ENCODE assay signal across 8 cellular contexts in genomic region chr1:145961425-145962156, GRCh38. TPM values are rescaled to one million over a fixed set of nuclear protein-coding genes. Genes with fewer than 3 reads are reported as not detected.
DNase-seq lines count a peak whose midpoint lies in the region; ATAC-seq and TF ChIP-seq lines count a peak whose summit lies in the region.

No MANE protein-coding gene starts in this region.

- H3K27ac ChIP-seq in HEK293 (ENCODE audit: extremely low read depth, low read depth, low read length) (no peak overlapping the region), ectodermal cell (ENCODE audit: insufficient read depth, low read depth, low read length, poor library complexity, severe bottlenecking) (no peak overlapping the region), mucosa of rectum (ENCODE audit: low read depth in 2 of 2, low read length in 2 of 2) (peak overlapping the region in 1 of 2 donors; percentile 39), suprapubic skin (no peak overlapping the region)

- H3K27me3 Mint-ChIP-seq in activated CD4-positive, alpha-beta T cell treated with anti-CD3 and anti-CD28 coated beads, Interleukin-2, amount 10 ng/mL, durations not matched to agents 7 days and 5 days, result peaks cover 4% of the 10 kb centered on the region

- H3K4me1 ChIP-seq in HEK293 (ENCODE audit: control insufficient read depth, insufficient read depth, low read length) (peaks cover 12% of the 10 kb centered on the region), ectodermal cell (ENCODE audit: control insufficient read depth, insufficient read depth, low read length) (peaks cover 31% of the 10 kb centered on the region), mucosa of rectum (ENCODE audit: control insufficient read depth in 2 of 2, insufficient read depth in 2 of 2, low read length in 2 of 2) (peaks cover 35 to 58% of the 10 kb centered on the region in 2 donors), suprapubic skin (peaks cover 71% of the 10 kb centered on the region)

- ATAC-seq in GM21360 (IDR thresholded peaks at IDR 0.05; ENCODE audit: unreplicated experiment), result no peak

- peaks cover 71% of the 10 kb centered on the region for H3K27me3 ChIP-seq in ectodermal cell (ENCODE audit: control insufficient read depth, insufficient read depth, low read length, poor library complexity, severe bottlenecking)
- peaks cover 14 to 34% of the 10 kb centered on the region in 2 donors for H3K27me3 ChIP-seq in mucosa of rectum (ENCODE audit: control insufficient read depth in 2 of 2, insufficient read depth in 2 of 2, low read length in 2 of 2)
- no peaks in the 10 kb centered on the region for H3K27me3 ChIP-seq in suprapubic skin

- H3K4me3 Mint-ChIP-seq in activated CD4-positive, alpha-beta T cell treated with anti-CD3 and anti-CD28 coated beads, Interleukin-2, amount 10 ng/mL, durations not matched to agents 7 days and 5 days, result peak overlapping the region; percentile 86

- H3K27ac Mint-ChIP-seq in activated CD4-positive, alpha-beta T cell treated with anti-CD3 and anti-CD28 coated beads, Interleukin-2, amount 10 ng/mL, durations not matched to agents 7 days and 5 days, result peak overlapping the region; percentile 83

- no peak for TF ChIP-seq CTCF in HEK293 (tag by site-specific recombination; IDR thresholded peaks at IDR 0.05)
- TF ChIP-seq CTCF in suprapubic skin (IDR thresholded peaks at IDR 0.05), result no peak

- H3K4me1 Mint-ChIP-seq in activated CD4-positive, alpha-beta T cell treated with anti-CD3 and anti-CD28 coated beads, Interleukin-2, amount 10 ng/mL, durations not matched to agents 7 days and 5 days, result peaks cover 67% of the 10 kb centered on the region

- H3K36me3 Mint-ChIP-seq in activated CD4-positive, alpha-beta T cell treated with anti-CD3 and anti-CD28 coated beads, Interleukin-2, amount 10 ng/mL, durations not matched to agents 7 days and 5 days (ENCODE audit: low read depth), result no peaks in the 10 kb centered on the region

- DNase-seq in AG08396 (ENCODE audit: low spot score), result peak; percentile 56
- DNase-seq in activated CD4-positive, alpha-beta T cell treated with anti-CD3 and anti-CD28 coated beads, Interleukin-2, amount 10 ng/mL, durations not matched to agents 7 days and 5 days, result peak; percentile 47
- DNase-seq in suprapubic skin (ENCODE audit: low spot score in 2 of 2), result peak in 1 of 2 donors; percentile 74
- no peak for DNase-seq in GM19240 (ENCODE audit: insufficient read length, low spot score)

- H3K4me3 ChIP-seq in HEK293 (ENCODE audit: low read depth, low read length), result no peak overlapping the region; the same call in 1 of the 2 replicates
- peak overlapping the region; percentile 65 for H3K4me3 ChIP-seq in ectodermal cell (ENCODE audit: insufficient read depth, low read depth, low read length)
- H3K4me3 ChIP-seq in mucosa of rectum (ENCODE audit: low read length in 2 of 2), result peak overlapping the region; percentile 77 to 78
- peak overlapping the region; percentile 74 for H3K4me3 ChIP-seq in suprapubic skin

- 1% methylated on average over 57 of the region's 57 CpGs for WGBS in ectodermal cell, 2 experiments
- WGBS in suprapubic skin, result under 1% methylated on average over 18 of the region's 57 CpGs

- no peaks in the 10 kb centered on the region for H3K9me3 ChIP-seq in HEK293 (ENCODE audit: control insufficient read depth, insufficient read depth, low read depth, low read length)
- H3K9me3 ChIP-seq in ectodermal cell (ENCODE audit: control insufficient read depth, low read length), result no peaks in the 10 kb centered on the region
- no peaks in the 10 kb centered on the region for H3K9me3 ChIP-seq in mucosa of rectum (ENCODE audit: control insufficient read depth in 2 of 2, low read length in 2 of 2)
- H3K9me3 ChIP-seq in suprapubic skin, result no peaks in the 10 kb centered on the region

- TF ChIP-seq POLR2A in suprapubic skin (IDR thresholded peaks at IDR 0.05), result no peak

- no peak for TF ChIP-seq EP300 in suprapubic skin (IDR thresholded peaks at IDR 0.05)

- POLR2A ChIA-PET in HEK293 (lab: Yijun Ruan, JAX), result no interaction called here
- POLR2A ChIA-PET in activated CD4-positive, alpha-beta T cell treated with anti-CD3 and anti-CD28 coated beads, Interleukin-2, amount 10 ng/mL, durations not matched to agents 7 days and 5 days (lab: Charles Lee), result interaction anchor here (1.1 kb wide), 1 partner anchor 496 kb away, joined by 6 read pairs; no protein-coding TSS in a partner anchor

- peak overlapping the region; percentile 64 to 74 for H3K9ac ChIP-seq in mucosa of rectum (ENCODE audit: low read depth in 1 of 2, low read length in 2 of 2)

- H3K9me3 Mint-ChIP-seq in activated CD4-positive, alpha-beta T cell treated with anti-CD3 and anti-CD28 coated beads, Interleukin-2, amount 10 ng/mL, durations not matched to agents 7 days and 5 days, result no peaks in the 10 kb centered on the region

- CTCF ChIA-PET in HEK293 (lab: Yijun Ruan, JAX), result interaction anchor here (0.5 kb wide), 2 partner anchors 45 to 50 kb away, joined by 3 to 5 read pairs; no protein-coding TSS in a partner anchor
- CTCF ChIA-PET in activated CD4-positive, alpha-beta T cell treated with anti-CD3 and anti-CD28 coated beads, Interleukin-2, amount 10 ng/mL, durations not matched to agents 7 days and 5 days (lab: Charles Lee), result interaction anchor here (1.4 kb wide), 1 partner anchor 46 kb away, joined by 4 read pairs; no protein-coding TSS in a partner anchor

- no peaks in the 10 kb centered on the region for H3K36me3 ChIP-seq in HEK293 (ENCODE audit: control insufficient read depth in 2 of 2, insufficient read depth in 1 of 2, low read length in 2 of 2)
- H3K36me3 ChIP-seq in ectodermal cell (ENCODE audit: control insufficient read depth, insufficient read depth, low read length), result no peaks in the 10 kb centered on the region
- no peaks in the 10 kb centered on the region for H3K36me3 ChIP-seq in mucosa of rectum (ENCODE audit: control insufficient read depth in 2 of 2, insufficient read depth in 2 of 2, low read length in 2 of 2)
- H3K36me3 ChIP-seq in suprapubic skin, result no peaks in the 10 kb centered on the region

TF ChIP-seq in HEK293, 187 proteins besides CTCF, POLR2A, EP300 and RAD21 (continues in another document):
- TF ChIP-seq ZBTB1 (tag by site-specific recombination; IDR thresholded peaks at IDR 0.05) (no peak), EGR2 (tag by site-specific recombination; IDR thresholded peaks at IDR 0.05; ENCODE audit: low read depth) (peak; percentile 25; the same call in 1 of the 2 replicates), ZBTB17 (tag by site-specific recombination; IDR thresholded peaks at IDR 0.05) (0 out of 2 replicates have a peak, but pooled peaks have one; percentile 27)
- TF ChIP-seq, protein P1, sequence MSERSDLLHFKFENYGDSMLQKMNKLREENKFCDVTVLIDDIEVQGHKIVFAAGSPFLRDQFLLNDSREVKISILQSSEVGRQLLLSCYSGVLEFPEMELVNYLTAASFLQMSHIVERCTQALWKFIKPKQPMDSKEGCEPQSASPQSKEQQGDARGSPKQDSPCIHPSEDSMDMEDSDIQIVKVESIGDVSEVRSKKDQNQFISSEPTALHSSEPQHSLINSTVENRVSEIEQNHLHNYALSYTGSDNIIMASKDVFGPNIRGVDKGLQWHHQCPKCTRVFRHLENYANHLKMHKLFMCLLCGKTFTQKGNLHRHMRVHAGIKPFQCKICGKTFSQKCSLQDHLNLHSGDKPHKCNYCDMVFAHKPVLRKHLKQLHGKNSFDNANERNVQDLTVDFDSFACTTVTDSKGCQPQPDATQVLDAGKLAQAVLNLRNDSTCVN (tag by site-specific recombination; optimal IDR thresholded peaks at IDR 0.05), result peak; percentile 48

RNA-seq across cellular contexts. Expression of gene ANKRD34A, which starts 2.8 kb away (rescaled TPM):
- total RNA-seq in activated CD4-positive, alpha-beta T cell treated with anti-CD3 and anti-CD28 coated beads, Interleukin-2, amount 10 ng/mL, durations not matched to agents 7 days and 5 days, result 1 to 10 TPM; 2.0 to 2.2 TPM
- polyA plus RNA-seq in ectodermal cell (2013, experiment 1 of 4), result 0.52 TPM
- polyA plus RNA-seq in ectodermal cell (2013, experiment 2 of 4), result 0.37 TPM
- polyA plus RNA-seq in ectodermal cell (2013, experiment 3 of 4), result 0.43 TPM
- 0.28 TPM for polyA plus RNA-seq in ectodermal cell (2013, experiment 4 of 4)
- under 1 TPM in 3 of 4 donors, not detected in 1; 0.21 to 0.64 (median 0.45) TPM for total RNA-seq in suprapubic skin

RNA-seq across cellular contexts. Expression of gene POLR3GL, which starts 2.9 kb away (rescaled TPM):
- 10 to 100 TPM; 27.3 to 29.2 TPM for total RNA-seq in activated CD4-positive, alpha-beta T cell treated with anti-CD3 and anti-CD28 coated beads, Interleukin-2, amount 10 ng/mL, durations not matched to agents 7 days and 5 days
- polyA plus RNA-seq in ectodermal cell (2013, experiment 1 of 4), result 18.3 TPM
- polyA plus RNA-seq in ectodermal cell (2013, experiment 2 of 4), result 16.4 TPM
- 22.1 TPM for polyA plus RNA-seq in ectodermal cell (2013, experiment 3 of 4)
- 22.3 TPM for polyA plus RNA-seq in ectodermal cell (2013, experiment 4 of 4)
- total RNA-seq in suprapubic skin, result 10 to 100 TPM in 2 of 4 donors, 1 to 10 TPM in 2; 7.3 to 16.7 (median 11.9) TPM

RNA-seq across cellular contexts. Expression of gene LIX1L, which starts 3.8 kb away (rescaled TPM):
- total RNA-seq in activated CD4-positive, alpha-beta T cell treated with anti-CD3 and anti-CD28 coated beads, Interleukin-2, amount 10 ng/mL, durations not matched to agents 7 days and 5 days, result 10 to 100 TPM; 49.5 to 57.5 TPM
- 13.3 TPM for polyA plus RNA-seq in ectodermal cell (2013, experiment 1 of 4)
- 9.4 TPM for polyA plus RNA-seq in ectodermal cell (2013, experiment 2 of 4)
- 7.8 TPM for polyA plus RNA-seq in ectodermal cell (2013, experiment 3 of 4)
- 9.4 TPM for polyA plus RNA-seq in ectodermal cell (2013, experiment 4 of 4)
- total RNA-seq in suprapubic skin, result 10 to 100 TPM in 3 of 4 donors, 1 to 10 TPM in 1; 7.6 to 18.4 (median 11.3) TPM

RNA-seq across cellular contexts. Expression of gene RBM8A, which starts 34.3 kb away (rescaled TPM):
- 100 to 1,000 TPM; 175 to 188 TPM for total RNA-seq in activated CD4-positive, alpha-beta T cell treated with anti-CD3 and anti-CD28 coated beads, Interleukin-2, amount 10 ng/mL, durations not matched to agents 7 days and 5 days
- polyA plus RNA-seq in ectodermal cell (2013, experiment 1 of 4), result 260 TPM
- polyA plus RNA-seq in ectodermal cell (2013, experiment 2 of 4), result 269 TPM
- 163 TPM for polyA plus RNA-seq in ectodermal cell (2013, experiment 3 of 4)
- 185 TPM for polyA plus RNA-seq in ectodermal cell (2013, experiment 4 of 4)
- total RNA-seq in suprapubic skin, result 100 to 1,000 TPM in 3 of 4 donors, 10 to 100 TPM in 1; 92.2 to 186 (median 134) TPM

RNA-seq across cellular contexts. Expression of gene TXNIP, which starts 34.8 kb away (rescaled TPM):
- total RNA-seq in activated CD4-positive, alpha-beta T cell treated with anti-CD3 and anti-CD28 coated beads, Interleukin-2, amount 10 ng/mL, durations not matched to agents 7 days and 5 days, result 100 to 1,000 TPM; 240 to 262 TPM
- 159 TPM for polyA plus RNA-seq in ectodermal cell (2013, experiment 1 of 4)
- polyA plus RNA-seq in ectodermal cell (2013, experiment 2 of 4), result 92.6 TPM
- 99.9 TPM for polyA plus RNA-seq in ectodermal cell (2013, experiment 3 of 4)
- polyA plus RNA-seq in ectodermal cell (2013, experiment 4 of 4), result 140 TPM
- 1,000 to 10,000 TPM; 2,326 to 8,649 (median 2,541) TPM for total RNA-seq in suprapubic skin
